ENCODE assay signal across 27 cellular contexts in the genomic region with DNA sequence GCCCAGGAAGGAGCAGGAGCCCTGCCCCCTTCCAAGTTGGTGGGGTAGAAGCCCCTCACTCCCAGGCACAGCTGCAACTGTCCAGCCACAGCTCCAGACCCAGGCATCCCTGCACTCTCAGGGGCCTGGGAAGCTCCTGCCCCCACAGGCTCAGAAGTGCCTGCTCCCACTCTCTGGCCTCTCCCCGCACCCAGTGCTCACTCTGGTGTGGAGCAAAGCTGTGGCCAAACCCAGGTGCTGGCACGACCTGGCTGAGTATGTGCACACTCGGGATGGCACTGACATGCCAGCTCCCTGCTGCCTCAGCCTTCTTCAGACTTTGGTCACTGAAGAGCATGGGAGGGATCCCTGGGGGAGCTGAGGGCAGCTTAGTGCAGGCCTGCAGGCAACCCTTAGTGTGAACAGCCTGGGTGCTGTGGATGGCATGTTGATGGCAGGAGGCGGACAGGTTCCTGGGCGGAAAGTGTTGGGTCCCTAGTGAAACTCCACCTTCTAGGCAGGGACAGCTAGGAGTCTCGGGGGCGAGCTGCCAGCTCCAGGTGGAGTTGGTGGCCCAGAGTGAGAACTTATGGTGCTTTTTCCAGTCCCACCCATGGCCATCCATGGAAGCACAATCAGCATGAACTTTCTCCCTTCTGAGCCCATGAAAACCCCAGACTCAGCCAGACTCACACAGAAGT.
"Had no signal": no experiment of that assay in that cellular context is flagged by ENCODE, and none has a peak within 500 bp of the region (broad histone marks: within the 10 kb centered on the region; RNA-seq: fewer than 3 reads in every experiment).

No MANE protein-coding gene starts in this region.

- H2AFZ ChIP-seq: neural progenitor cell had no signal

- H3K27ac Mint-ChIP-seq: naive thymus-derived CD4-positive, alpha-beta T cell; natural killer cell; nephron; neural progenitor cell; progenitor cell of endocrine pancreas; stimulated activated memory B cell treated with anti-CD40 and anti-IgM and Interleukin-4, amounts not matched to agents 10 μg/mL and 1 μg/mL and 100 μg/mL, for 72 hours; stimulated activated naive CD8-positive, alpha-beta T cell treated with anti-CD3 and anti-CD28 coated beads, Interleukin-15, amount 100 ng/mL, for 72 hours; type B pancreatic cell had no signal

- H3K36me3 ChIP-seq: neural progenitor cell, neutrophil, pancreas, right lobe of liver, sigmoid colon, suprapubic skin, tibial artery, transverse colon, vagina had no signal

- H3K27ac ChIP-seq: neural progenitor cell, neutrophil, pancreas, psoas muscle, right lobe of liver, sigmoid colon, suprapubic skin, testis, tibial artery, transverse colon, vagina had no signal

- H3K4me3 ChIP-seq: neural progenitor cell, pancreas, psoas muscle, right lobe of liver, sigmoid colon, suprapubic skin, testis, tibial artery, transverse colon, vagina had no signal

- H3K9ac ChIP-seq: neural progenitor cell had no signal

- H3K4me1 ChIP-seq: neural progenitor cell, pancreas, psoas muscle, right lobe of liver, sigmoid colon, suprapubic skin, testis, transverse colon, vagina had no signal

- ATAC-seq: naive thymus-derived CD4-positive, alpha-beta T cell; natural killer cell; pancreas; psoas muscle; stimulated activated naive CD8-positive, alpha-beta T cell treated with anti-CD3 and anti-CD28 coated beads, Interleukin-15, amount 100 ng/mL, for 72 hours; stimulated activated naive CD8-positive, alpha-beta T cell treated with anti-CD3 and anti-CD28 coated beads, Interleukin-15, Interleukin-2, amounts not matched to agents 100 U/mL and 50 U/mL, for 24 hours had no signal

- H3K9me3 Mint-ChIP-seq: nephron, neural progenitor cell, type B pancreatic cell had no signal

- H3K27me3 ChIP-seq: neural progenitor cell, neutrophil, pancreas, right lobe of liver, sigmoid colon, testis, tibial artery, transverse colon, vagina had no signal

- H3K4me2 ChIP-seq: neural progenitor cell had no signal

- H3K4me3 Mint-ChIP-seq: naive thymus-derived CD4-positive, alpha-beta T cell; natural killer cell; nephron; neural progenitor cell; stimulated activated memory B cell treated with anti-CD40 and anti-IgM and Interleukin-4, amounts not matched to agents 10 μg/mL and 1 μg/mL and 100 μg/mL, for 72 hours; stimulated activated naive CD8-positive, alpha-beta T cell treated with anti-CD3 and anti-CD28 coated beads, Interleukin-15, amount 100 ng/mL, for 72 hours; type B pancreatic cell had no signal

- H3K4me1 Mint-ChIP-seq: natural killer cell; neural progenitor cell; stimulated activated memory B cell treated with anti-CD40 and anti-IgM and Interleukin-4, amounts not matched to agents 10 μg/mL and 1 μg/mL and 100 μg/mL, for 72 hours; stimulated activated naive CD8-positive, alpha-beta T cell treated with anti-CD3 and anti-CD28 coated beads, Interleukin-15, amount 100 ng/mL, for 72 hours had no signal

- DNase-seq: naive thymus-derived CD4-positive, alpha-beta T cell; natural killer cell; psoas muscle; right lobe of liver; sigmoid colon; small intestine; stimulated activated CD4-positive, alpha-beta T cell treated with anti-CD3 and anti-CD28 coated beads, Interleukin-12 subunit alpha, Interleukin-12 subunit beta, amount 100 ng/mL, for 4 hours; stimulated activated CD4-positive, alpha-beta T cell treated with anti-CD3 and anti-CD28 coated beads, Interleukin-1b, Interleukin-23, amount 100 ng/mL, for 48 hours; stimulated activated CD4-positive, alpha-beta T cell treated with anti-CD3 and anti-CD28 coated beads, Interleukin-4, amount 100 ng/mL, for 1 hour; stimulated activated CD4-positive, alpha-beta T cell treated with anti-CD3 and anti-CD28 coated beads, Interleukin-4, amount 100 ng/mL, for 4 hours; stimulated activated CD8-positive, alpha-beta memory T cell treated with anti-CD3 and anti-CD28 coated beads, Interleukin-4, amount 100 ng/mL, for 48 hours; stimulated activated naive CD4-positive, alpha-beta T cell; stimulated activated naive CD8-positive, alpha-beta T cell treated with anti-CD3 and anti-CD28 coated beads, Interleukin-15, amount 100 ng/mL, for 72 hours; stimulated activated naive CD8-positive, alpha-beta T cell treated with anti-CD3 and anti-CD28 coated beads, Interleukin-15, Interleukin-2, amounts not matched to agents 100 U/mL and 50 U/mL, for 24 hours; substantia nigra; testis; tibial artery; transverse colon had no signal

- H3K27me3 Mint-ChIP-seq: naive thymus-derived CD4-positive, alpha-beta T cell; progenitor cell of endocrine pancreas; stimulated activated memory B cell treated with anti-CD40 and anti-IgM and Interleukin-4, amounts not matched to agents 10 μg/mL and 1 μg/mL and 100 μg/mL, for 72 hours; stimulated activated naive CD8-positive, alpha-beta T cell treated with anti-CD3 and anti-CD28 coated beads, Interleukin-15, amount 100 ng/mL, for 72 hours had no signal

- H3K9me3 ChIP-seq: neutrophil, pancreas, psoas muscle, right lobe of liver, sigmoid colon, testis, tibial artery, transverse colon, vagina had no signal

- H3K36me3 Mint-ChIP-seq: naive thymus-derived CD4-positive, alpha-beta T cell; neural progenitor cell; stimulated activated memory B cell treated with anti-CD40 and anti-IgM and Interleukin-4, amounts not matched to agents 10 μg/mL and 1 μg/mL and 100 μg/mL, for 72 hours; type B pancreatic cell had no signal
